18 cellular contexts compared by ENCODE assay signal in the genomic region with DNA sequence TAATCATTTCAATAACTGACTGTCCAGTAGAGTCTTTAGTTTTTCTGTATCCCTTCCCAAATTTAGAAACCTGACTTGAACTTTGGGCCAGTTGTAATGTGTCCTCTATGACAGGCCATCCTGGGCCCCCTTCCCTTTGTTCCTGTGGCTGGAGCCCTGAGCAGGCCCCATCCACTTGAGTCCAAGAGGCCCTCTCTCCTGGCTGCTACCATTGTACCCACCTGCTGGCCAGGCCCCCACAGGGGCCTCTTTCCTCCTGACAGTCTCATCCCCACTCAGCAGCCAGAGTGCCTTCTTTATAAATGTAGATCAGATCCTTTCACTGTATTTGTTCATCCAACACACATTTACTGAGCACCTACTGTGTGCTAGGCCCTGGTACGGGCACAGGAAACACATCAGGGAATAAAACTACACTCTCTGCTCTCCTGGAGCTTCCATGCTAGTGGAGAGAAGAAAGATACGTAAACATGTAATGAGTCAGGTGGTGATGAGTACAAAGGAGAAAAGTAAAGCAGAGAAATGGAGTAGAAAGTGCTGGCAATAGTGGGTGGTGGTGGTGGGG. TPM values are rescaled to one million over a fixed set of nuclear protein-coding genes. Genes with fewer than 3 reads are reported as not detected.
DNase-seq lines count a peak whose midpoint lies in the region; ATAC-seq and TF ChIP-seq lines count a peak whose summit lies in the region.
"Had no signal": no experiment of that assay in that cellular context is flagged by ENCODE, and none has a peak within 500 bp of the region (broad histone marks: within the 10 kb centered on the region; RNA-seq: fewer than 3 reads in every experiment).

No MANE protein-coding gene starts in this region.

- H3K9me3 Mint-ChIP-seq in CD4-positive, alpha-beta T cell: no peaks in the 10 kb centered on the region
- peaks cover 1% of the 10 kb centered on the region for H3K9me3 Mint-ChIP-seq in Caco-2 (ENCODE audit: unreplicated experiment)
- H3K9me3 Mint-ChIP-seq in naive thymus-derived CD4-positive, alpha-beta T cell: no peaks in the 10 kb centered on the region
- no peaks in the 10 kb centered on the region; the same call in 1 of the 2 replicates for H3K9me3 Mint-ChIP-seq in HFFc6
- H3K9me3 Mint-ChIP-seq: activated T-cell treated with anti-CD3 and anti-CD28 coated beads, Interleukin-2, amount 50 U/mL, for 4 hours had no signal

- TF ChIP-seq CTCF in CD4-positive, alpha-beta T cell (IDR thresholded peaks at IDR 0.05): no peak
- TF ChIP-seq CTCF in Caco-2 (IDR thresholded peaks at IDR 0.05; ENCODE audit: insufficient read depth in 1 of 2, low read depth in 1 of 2, low read length in 1 of 2, severe bottlenecking in 1 of 2, unreplicated experiment in 1 of 2) (no peak), ovary (IDR thresholded peaks at IDR 0.05) (no peak), HFFc6 (IDR thresholded peaks at IDR 0.05) (no peak)

- no TSS peak for BruUV-seq in Caco-2 (replicated peaks; lab: Mats Ljungman, UMichigan)

- no peaks in the 10 kb centered on the region for H3K36me3 Mint-ChIP-seq in CD4-positive, alpha-beta T cell (ENCODE audit: low read depth)
- H3K36me3 Mint-ChIP-seq in Caco-2 (ENCODE audit: insufficient read depth, unreplicated experiment): peaks cover 18% of the 10 kb centered on the region
- no peaks in the 10 kb centered on the region for H3K36me3 Mint-ChIP-seq in T-helper 17 cell (ENCODE audit: low read depth)
- H3K36me3 Mint-ChIP-seq in naive thymus-derived CD4-positive, alpha-beta T cell: peaks cover 0 to 3% (median 0%) of the 10 kb centered on the region in 5 donors
- H3K36me3 Mint-ChIP-seq in HFFc6 (ENCODE audit: low read depth): no peaks in the 10 kb centered on the region

- H3K4me3 Mint-ChIP-seq in CD4-positive, alpha-beta T cell: peak overlapping the region; percentile 80
- H3K4me3 Mint-ChIP-seq in Caco-2 (ENCODE audit: unreplicated experiment): peak overlapping the region; percentile 5
- H3K4me3 Mint-ChIP-seq in T-helper 17 cell: no peak overlapping the region
- peak overlapping the region in 6 of 10 donors; percentile 1 to 78 (median 2) for H3K4me3 Mint-ChIP-seq in naive thymus-derived CD4-positive, alpha-beta T cell
- H3K4me3 Mint-ChIP-seq in HFFc6: no peak overlapping the region

- peaks cover 20% of the 10 kb centered on the region for H3K4me1 Mint-ChIP-seq in CD4-positive, alpha-beta T cell (ENCODE audit: low read depth)
- H3K4me1 Mint-ChIP-seq in Caco-2 (ENCODE audit: low read depth, unreplicated experiment): peaks cover 33% of the 10 kb centered on the region
- H3K4me1 Mint-ChIP-seq in T-helper 17 cell: peaks cover 14% of the 10 kb centered on the region
- peaks cover 14 to 39% (median 20%) of the 10 kb centered on the region in 7 donors for H3K4me1 Mint-ChIP-seq in naive thymus-derived CD4-positive, alpha-beta T cell
- no peaks in the 10 kb centered on the region; the same call in 1 of the 2 replicates for H3K4me1 Mint-ChIP-seq in HFFc6 (ENCODE audit: low read depth)

- no peak for ATAC-seq in CD4-positive, alpha-beta T cell (ENCODE audit: poor library complexity)
- no peak for ATAC-seq in T-helper 17 cell
- ATAC-seq in naive thymus-derived CD4-positive, alpha-beta T cell: no peak
- ATAC-seq: activated T-cell treated with anti-CD3 and anti-CD28 coated beads, Interleukin-2, amount 50 U/mL, for 4 hours; left colon had no signal

- H3K27ac ChIP-seq in CD4-positive, alpha-beta T cell (ENCODE audit: low read depth, low read length): no peak overlapping the region
- H3K27ac ChIP-seq in naive thymus-derived CD4-positive, alpha-beta T cell (ENCODE audit: low read depth, low read length): no peak overlapping the region
- no peak overlapping the region for H3K27ac ChIP-seq in ovary
- H3K27ac ChIP-seq: brain microvascular endothelial cell, colonic mucosa, transverse colon, WERI-Rb-1 had no signal

- H3K36me3 ChIP-seq in Caco-2 (ENCODE audit: control insufficient read depth, insufficient read depth, low read length): no peaks in the 10 kb centered on the region
- no peaks in the 10 kb centered on the region for H3K36me3 ChIP-seq in naive thymus-derived CD4-positive, alpha-beta T cell (ENCODE audit: control insufficient read depth in 2 of 3, insufficient read depth in 3 of 3, low read length in 3 of 3)
- no peaks in the 10 kb centered on the region for H3K36me3 ChIP-seq in ovary
- H3K36me3 ChIP-seq: brain microvascular endothelial cell, colonic mucosa, stomach, transverse colon, WERI-Rb-1 had no signal

- POLR2A ChIA-PET in CD4-positive, alpha-beta T cell (lab: Charles Lee): no interaction called here
- POLR2A ChIA-PET in Caco-2 (lab: Charles Lee): no interaction called here
- POLR2A ChIA-PET in naive thymus-derived CD4-positive, alpha-beta T cell (lab: Charles Lee): no interaction called here

- intact Hi-C loops in CD4-positive, alpha-beta T cell (cut with DNase I, micrococcal nuclease): no loop called here
- intact Hi-C loops in Caco-2 (cut with micrococcal nuclease; ENCODE audit: unreplicated experiment): no loop called here
- intact Hi-C loops in naive thymus-derived CD4-positive, alpha-beta T cell (cut with micrococcal nuclease): loop anchor here in 1 of 2 donors (5.0 kb wide), 2 partner anchors 37 to 43 kb away; partner anchors contain the start of gene C11orf24
- intact Hi-C loops in ovary (cut with DNase I): loop anchor here in 1 of 4 donors (10.0 kb wide), 2 partner anchors 65 to 135 kb away; no protein-coding TSS in a partner anchor

- CTCF ChIA-PET in CD4-positive, alpha-beta T cell (lab: Charles Lee): no interaction called here
- CTCF ChIA-PET in Caco-2 (lab: Charles Lee): no interaction called here
- CTCF ChIA-PET in naive thymus-derived CD4-positive, alpha-beta T cell (lab: Charles Lee): no interaction called here

- H3K4me1 ChIP-seq in Caco-2: peaks cover 12% of the 10 kb centered on the region
- peaks cover 8 to 15% of the 10 kb centered on the region in 2 donors for H3K4me1 ChIP-seq in naive thymus-derived CD4-positive, alpha-beta T cell (ENCODE audit: control insufficient read depth in 2 of 2, insufficient read depth in 2 of 2, low read length in 2 of 2)
- peaks cover 6% of the 10 kb centered on the region for H3K4me1 ChIP-seq in ovary (ENCODE audit: insufficient read depth)

- 91 to 98% (median 94%) methylated on average over 2 of the region's 2 CpGs for WGBS in ovary, 3 donors

- no peak for TF ChIP-seq EP300 in ovary (IDR thresholded peaks at IDR 0.05)

- H3K9me3 ChIP-seq in CD4-positive, alpha-beta T cell (ENCODE audit: control insufficient read depth, low read length): no peaks in the 10 kb centered on the region
- H3K9me3 ChIP-seq in Caco-2 (peaks cover 4% of the 10 kb centered on the region; the same call in 1 of the 2 replicates), T-helper 17 cell (ENCODE audit: control insufficient read depth, low read length, poor library complexity, severe bottlenecking) (no peaks in the 10 kb centered on the region), ovary (no peaks in the 10 kb centered on the region)
- no peaks in the 10 kb centered on the region for H3K9me3 ChIP-seq in naive thymus-derived CD4-positive, alpha-beta T cell (ENCODE audit: control insufficient read depth in 2 of 3, low read length in 3 of 3)
- H3K9me3 ChIP-seq: colonic mucosa, stomach, transverse colon had no signal

- DNase-seq in CD4-positive, alpha-beta T cell: no peak
- DNase-seq in Caco-2 (peak in 1 of 2 experiments; percentile 41), T-helper 17 cell (no peak), ovary (no peak), HFFc6 (no peak)
- no peak for DNase-seq in naive thymus-derived CD4-positive, alpha-beta T cell
- DNase-seq in stimulated activated CD4-positive, alpha-beta T cell treated with anti-CD3 and anti-CD28 coated beads, Interleukin-2, amount 100 ng/mL, for 48 hours: no peak
- DNase-seq: activated CD4-positive, alpha-beta T cell treated with anti-CD3 and anti-CD28 coated beads, Interleukin-2, amount 50 U/mL, for 48 hours; activated T-cell treated with anti-CD3 and anti-CD28 coated beads, Interleukin-2, amount 50 U/mL, for 4 hours; AML-193; brain microvascular endothelial cell; colonic mucosa; KG1; left colon; stimulated activated CD4-positive, alpha-beta T cell treated with anti-CD3 and anti-CD28 coated beads, Interleukin-4, amount 100 ng/mL, for 4 hours; stomach; transverse colon; WERI-Rb-1 had no signal

- H3K4me3 ChIP-seq in Caco-2 (ENCODE audit: low read depth, low read length) (no peak overlapping the region), ovary (no peak overlapping the region)
- no peak overlapping the region for H3K4me3 ChIP-seq in naive thymus-derived CD4-positive, alpha-beta T cell (ENCODE audit: low read length)
- H3K4me3 ChIP-seq: colonic mucosa, stomach, transverse colon had no signal

- H3K27me3 Mint-ChIP-seq in CD4-positive, alpha-beta T cell: no peaks in the 10 kb centered on the region
- H3K27me3 Mint-ChIP-seq in Caco-2 (ENCODE audit: insufficient read depth, unreplicated experiment) (no peaks in the 10 kb centered on the region), T-helper 17 cell (no peaks in the 10 kb centered on the region), HFFc6 (ENCODE audit: insufficient read depth) (peaks cover 20% of the 10 kb centered on the region)
- peaks cover 0 to 16% (median 0%) of the 10 kb centered on the region in 5 donors for H3K27me3 Mint-ChIP-seq in naive thymus-derived CD4-positive, alpha-beta T cell

- TF ChIP-seq POLR2A in ovary (IDR thresholded peaks at IDR 0.05): no peak

- no peak overlapping the region for H3K27ac Mint-ChIP-seq in CD4-positive, alpha-beta T cell
- H3K27ac Mint-ChIP-seq in Caco-2 (ENCODE audit: unreplicated experiment): peak overlapping the region; percentile 16
- peak overlapping the region; percentile 14 for H3K27ac Mint-ChIP-seq in T-helper 17 cell
- H3K27ac Mint-ChIP-seq in naive thymus-derived CD4-positive, alpha-beta T cell: peak overlapping the region in 4 of 9 donors; percentile 8 to 82 (median 74)
- H3K27ac Mint-ChIP-seq in HFFc6: no peak overlapping the region

- H3K27me3 ChIP-seq in CD4-positive, alpha-beta T cell (ENCODE audit: control insufficient read depth, insufficient read depth, low read length): no peaks in the 10 kb centered on the region
- H3K27me3 ChIP-seq in Caco-2 (replicated peaks; ENCODE audit: control insufficient read depth, insufficient read depth, low read length): no peaks in the 10 kb centered on the region
- H3K27me3 ChIP-seq in naive thymus-derived CD4-positive, alpha-beta T cell (ENCODE audit: control insufficient read depth in 2 of 2, insufficient read depth in 2 of 2, low read length in 2 of 2): no peaks in the 10 kb centered on the region
- no peaks in the 10 kb centered on the region for H3K27me3 ChIP-seq in ovary
- H3K27me3 ChIP-seq: brain microvascular endothelial cell, colonic mucosa, transverse colon had no signal

RNA-seq across cellular contexts. Expression of gene LRP5, which starts 2.7 kb away (rescaled TPM):
- 1 to 10 TPM; 2.0 to 2.9 TPM for total RNA-seq in CD4-positive, alpha-beta T cell
- total RNA-seq in Caco-2 (2022) (94.3 TPM in 2 replicates), T-helper 17 cell (1 to 10 TPM in 1 of 2 donors, under 1 TPM in 1; 0.73 to 3.0 TPM), ovary (10 to 100 TPM; 21.8 to 63.8 (median 52.9) TPM)
- 10 to 100 TPM in 1 of 5 experiments, 1 to 10 TPM in 4; 1.4 to 29.9 (median 2.3) TPM for total RNA-seq in naive thymus-derived CD4-positive, alpha-beta T cell
- under 1 TPM; 0.35 to 0.99 TPM for polyA plus RNA-seq in naive thymus-derived CD4-positive, alpha-beta T cell
- 10 to 100 TPM in 1 of 2 donors, 1 to 10 TPM in 1; 3.1 to 47.2 TPM for polyA plus RNA-seq in ovary
- total RNA-seq in HFFc6 (2021; fragmentation: NEBNext Ultra II Directional; extraction: Animal tissue kit (Norgen Biotek cat#: 25700)): 10 to 100 TPM in 2 of 6 experiments, 1 to 10 TPM in 4; 2.5 to 14.9 (median 3.8) TPM

RNA-seq across cellular contexts. Expression of gene C11orf24, which starts 37.9 kb away (rescaled TPM):
- 1 to 10 TPM; 8.0 to 8.5 TPM for total RNA-seq in CD4-positive, alpha-beta T cell
- total RNA-seq in Caco-2 (2022): 79.8 and 83.2 TPM in 2 replicates
- total RNA-seq in T-helper 17 cell: 10 to 100 TPM; 10.5 to 11.6 TPM
- 10 to 100 TPM in 4 of 5 experiments, 1 to 10 TPM in 1; 9.5 to 20.0 (median 15.4) TPM for total RNA-seq in naive thymus-derived CD4-positive, alpha-beta T cell
- polyA plus RNA-seq in naive thymus-derived CD4-positive, alpha-beta T cell: 10 to 100 TPM in 1 of 2 donors, 1 to 10 TPM in 1; 5.7 to 11.5 TPM
- total RNA-seq in ovary: 10 to 100 TPM; 17.3 to 47.3 (median 34.1) TPM
- 10 to 100 TPM; 14.7 to 16.1 TPM for polyA plus RNA-seq in ovary
- 100 to 1,000 TPM in 3 of 6 experiments, 10 to 100 TPM in 3; 88.4 to 126 (median 101) TPM for total RNA-seq in HFFc6 (2021; fragmentation: NEBNext Ultra II Directional; extraction: Animal tissue kit (Norgen Biotek cat#: 25700))

Comparison
In these comparisons a context has a peak if more than half of its experiments do, and no peak if none do; other contexts are left out.
1. H3K27ac Mint-ChIP-seq: peak in Caco-2 (single experiment) and T-helper 17 cell (single experiment); none in CD4-positive, alpha-beta T cell (single experiment) and HFFc6 (single experiment).
2. H3K4me3 Mint-ChIP-seq: peak in CD4-positive, alpha-beta T cell (single experiment), Caco-2 (single experiment) and naive thymus-derived CD4-positive, alpha-beta T cell (6 of 10); none in T-helper 17 cell (single experiment) and HFFc6 (single experiment).